In genomic region chr12:14257303-14257733, GRCh38 we compare ENCODE assay signal across 8 cellular contexts.
DNase-seq lines count a peak whose midpoint lies in the region; ATAC-seq and TF ChIP-seq lines count a peak whose summit lies in the region.

No MANE protein-coding gene starts in this region.

- H3K36me3 ChIP-seq in ES-I3 (ENCODE audit: insufficient read depth, low read length) (no peaks in the 10 kb centered on the region), prostate gland (no peaks in the 10 kb centered on the region)

- peak in 1 of 34 experiments; percentile 83 for DNase-seq in T-cell
- no peak for DNase-seq in foreskin keratinocyte
- DNase-seq in prostate gland (ENCODE audit: low spot score) = no peak
- DNase-seq in medulla oblongata (ENCODE audit: extremely low spot score) = no peak
- no peak for DNase-seq in NCI-H2107 (lab: John Stamatoyannopoulos, UW)

- peak overlapping the region; percentile 98 for H3K27ac Mint-ChIP-seq in T-cell

- H3K4me1 ChIP-seq in ES-I3 (ENCODE audit: insufficient read depth, low read length) (peaks cover 33% of the 10 kb centered on the region), foreskin keratinocyte (peaks cover 19% of the 10 kb centered on the region), prostate gland (replicated peaks) (peaks cover 16% of the 10 kb centered on the region)

- POLR2A ChIA-PET in T-cell (lab: Charles Lee) = interaction anchor here (0.6 to 1.5 kb wide), 2 partner anchors 108 to 161 kb away, joined by 3 to 5 read pairs; partner anchors contain the start of gene ATF7IP (in 1 of the 2)

- intact Hi-C loops in prostate gland (cut with DNase I) = loop anchor here (2.0 kb wide), 2 partner anchors 107 to 513 kb away; partner anchors contain the start of gene ATF7IP

- H3K4me3 ChIP-seq in prostate gland = no peak overlapping the region

- H3K4me1 Mint-ChIP-seq in T-cell = peaks cover 56 to 58% (median 57%) of the 10 kb centered on the region in 3 donors

- peaks cover 0 to 4% (median 4%) of the 10 kb centered on the region in 3 donors for H3K9me3 Mint-ChIP-seq in T-cell

- H3K27me3 ChIP-seq in foreskin keratinocyte = no peaks in the 10 kb centered on the region
- H3K27me3 ChIP-seq in prostate gland (replicated peaks; ENCODE audit: insufficient read depth) = no peaks in the 10 kb centered on the region

- TF ChIP-seq CTCF in foreskin keratinocyte (conservative IDR thresholded peaks at IDR 0.05) (no peak), prostate gland (IDR thresholded peaks at IDR 0.05) (no peak)

- 10% methylated on average over 7 of the region's 7 CpGs for WGBS in prostate gland

- H3K27ac ChIP-seq in foreskin keratinocyte (peak overlapping the region; percentile 88), prostate gland (peak overlapping the region; percentile 82 to 83)

- no peaks in the 10 kb centered on the region for H3K27me3 Mint-ChIP-seq in T-cell

- peak overlapping the region; percentile 60 to 71 (median 60) for H3K4me3 Mint-ChIP-seq in T-cell

- peak overlapping the region; percentile 33 for H3K9ac ChIP-seq in ES-I3 (ENCODE audit: low read depth, low read length)

- no peak for TF ChIP-seq POLR2A in prostate gland (IDR thresholded peaks at IDR 0.05)

- CTCF ChIA-PET in T-cell (lab: Charles Lee) = interaction anchor here (0.9 to 2.3 kb wide), 8 partner anchors 19 to 161 kb away, joined by 3 to 12 read pairs (median 8); partner anchors contain the start of gene ATF7IP (in 2 of the 2)

- ATAC-seq in T-cell (replicated peaks in 1 of 4) (no peak), foreskin keratinocyte (no peak), GM18502 (IDR thresholded peaks at IDR 0.05; ENCODE audit: poor library complexity, unreplicated experiment) (no peak), HG02885 (IDR thresholded peaks at IDR 0.05; ENCODE audit: poor library complexity, unreplicated experiment) (no peak)

- no peaks in the 10 kb centered on the region for H3K36me3 Mint-ChIP-seq in T-cell

- H3K9me3 ChIP-seq in ES-I3 (ENCODE audit: control insufficient read depth, insufficient read depth, low read length) (peaks cover 6% of the 10 kb centered on the region; the same call in 1 of the 2 replicates), prostate gland (no peaks in the 10 kb centered on the region)
